In the genomic region with DNA sequence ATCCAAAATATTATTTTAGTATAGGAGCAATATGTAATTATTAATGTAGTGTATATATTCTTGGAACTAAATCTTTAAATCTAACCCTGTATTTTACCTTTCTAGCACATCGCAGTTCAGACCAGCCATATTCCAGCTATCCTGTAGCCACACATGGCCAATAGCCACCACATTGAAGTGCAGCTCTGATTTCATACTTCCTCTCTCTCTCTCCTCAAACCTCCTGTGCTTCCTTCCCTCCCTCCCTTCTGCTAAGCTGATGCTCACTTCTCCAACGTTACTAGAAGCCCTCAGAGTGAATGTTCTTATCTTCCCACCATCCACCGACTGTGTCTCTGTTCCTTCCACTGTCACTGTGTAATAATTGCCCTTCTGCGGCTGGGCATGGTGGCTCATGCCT, we compare ENCODE assay signal across 8 cellular contexts. TPM values are rescaled to one million over a fixed set of nuclear protein-coding genes. Genes with fewer than 3 reads are reported as not detected.
DNase-seq lines count a peak whose midpoint lies in the region; ATAC-seq and TF ChIP-seq lines count a peak whose summit lies in the region.
"Not testable (repeated sequence)": the region's sequence is repeated elsewhere in the genome, so short reads cannot be mapped to it uniquely, and the experiment has no call there.

No MANE protein-coding gene starts in this region.

- CTCF ChIA-PET in activated B cell treated with CpG ODN at 0.5 μM for 24 hours (lab: Charles Lee) (interaction anchor here (0.6 to 0.8 kb wide), 2 partner anchors 56 to 300 kb away, joined by 3 read pairs; no protein-coding TSS in a partner anchor), MCF 10A (lab: Yijun Ruan, JAX) (interaction anchor here (1.7 kb wide), 1 partner anchor 56 kb away, joined by 5 read pairs; no protein-coding TSS in a partner anchor)

- peak; percentile 11 for DNase-seq in CD1c-positive myeloid dendritic cell (ENCODE audit: extremely low spot score)
- DNase-seq in HFF-Myc (ENCODE audit: extremely low read depth, low read depth); activated B cell treated with CpG ODN at 0.5 μM for 24 hours; MCF 10A (ENCODE audit: unreplicated experiment); left ventricle myocardium inferior; natural killer cell treated with Interleukin-12 subunit alpha and Interleukin-12 subunit beta and Interleukin-15 and Interleukin-18, amount 100 ng/mL, for 72 hours (ENCODE audit: low spot score); stimulated activated naive CD8-positive, alpha-beta T cell treated with anti-CD3 and anti-CD28 coated beads, Interleukin-15, amount 100 ng/mL, for 72 hours: not testable (repeated sequence)
- peak; percentile 27 for DNase-seq in NOMO-1 treated with dmso at 0.1 percent for 144 hours (lab: John Stamatoyannopoulos, UW; ENCODE audit: unreplicated experiment)

- peaks cover 41% of the 10 kb centered on the region for H3K4me1 Mint-ChIP-seq in activated B cell treated with CpG ODN at 0.5 μM for 24 hours
- H3K4me1 Mint-ChIP-seq in MCF 10A (ENCODE audit: insufficient read depth, unreplicated experiment), result peaks cover 22% of the 10 kb centered on the region
- peaks cover 31 to 38% of the 10 kb centered on the region in 2 donors for H3K4me1 Mint-ChIP-seq in natural killer cell treated with Interleukin-12 subunit alpha and Interleukin-12 subunit beta and Interleukin-15 and Interleukin-18, amount 100 ng/mL, for 72 hours (ENCODE audit: low read depth in 2 of 2)
- H3K4me1 Mint-ChIP-seq in stimulated activated naive CD8-positive, alpha-beta T cell treated with anti-CD3 and anti-CD28 coated beads, Interleukin-15, amount 100 ng/mL, for 72 hours, result peaks cover 28% of the 10 kb centered on the region

- H3K4me3 Mint-ChIP-seq in activated B cell treated with CpG ODN at 0.5 μM for 24 hours (peak overlapping the region; percentile 98), MCF 10A (ENCODE audit: unreplicated experiment) (peak overlapping the region; percentile 93)
- peak overlapping the region; percentile 95 for H3K4me3 Mint-ChIP-seq in natural killer cell treated with Interleukin-12 subunit alpha and Interleukin-12 subunit beta and Interleukin-15 and Interleukin-18, amount 100 ng/mL, for 72 hours
- peak overlapping the region; percentile 95 to 97 for H3K4me3 Mint-ChIP-seq in stimulated activated naive CD8-positive, alpha-beta T cell treated with anti-CD3 and anti-CD28 coated beads, Interleukin-15, amount 100 ng/mL, for 72 hours

- H3K36me3 Mint-ChIP-seq in activated B cell treated with CpG ODN at 0.5 μM for 24 hours (ENCODE audit: low read depth) (peaks cover 28% of the 10 kb centered on the region), MCF 10A (ENCODE audit: insufficient read depth, unreplicated experiment) (peaks cover 19% of the 10 kb centered on the region)
- H3K36me3 Mint-ChIP-seq in natural killer cell treated with Interleukin-12 subunit alpha and Interleukin-12 subunit beta and Interleukin-15 and Interleukin-18, amount 100 ng/mL, for 72 hours, result not testable (repeated sequence)

- H3K36me3 ChIP-seq in left ventricle myocardium inferior, result not testable (repeated sequence)

- H3K27me3 ChIP-seq in left ventricle myocardium inferior (ENCODE audit: low read depth), result not testable (repeated sequence)

- H3K4me1 ChIP-seq in left ventricle myocardium inferior, result peaks cover 48% of the 10 kb centered on the region

- H3K27ac Mint-ChIP-seq in activated B cell treated with CpG ODN at 0.5 μM for 24 hours (peak overlapping the region; percentile 95), MCF 10A (ENCODE audit: low read depth, unreplicated experiment) (peak overlapping the region; percentile 97)
- H3K27ac Mint-ChIP-seq in natural killer cell treated with Interleukin-12 subunit alpha and Interleukin-12 subunit beta and Interleukin-15 and Interleukin-18, amount 100 ng/mL, for 72 hours, result peak overlapping the region; percentile 89 to 97
- H3K27ac Mint-ChIP-seq in stimulated activated naive CD8-positive, alpha-beta T cell treated with anti-CD3 and anti-CD28 coated beads, Interleukin-15, amount 100 ng/mL, for 72 hours, result peak overlapping the region in 1 of 2 donors; percentile 96

- intact Hi-C loops in activated B cell treated with CpG ODN at 0.5 μM for 24 hours (cut with micrococcal nuclease), result loop anchor here (2.0 to 5.0 kb wide), 5 partner anchors 74 to 745 kb away; a partner anchor contains a TSS
- intact Hi-C loops in MCF 10A (cut with micrococcal nuclease); left ventricle myocardium inferior (cut with micrococcal nuclease): not testable (repeated sequence)

- H3K9me3 Mint-ChIP-seq in activated B cell treated with CpG ODN at 0.5 μM for 24 hours; MCF 10A (ENCODE audit: unreplicated experiment); natural killer cell treated with Interleukin-12 subunit alpha and Interleukin-12 subunit beta and Interleukin-15 and Interleukin-18, amount 100 ng/mL, for 72 hours; stimulated activated naive CD8-positive, alpha-beta T cell treated with anti-CD3 and anti-CD28 coated beads, Interleukin-15, amount 100 ng/mL, for 72 hours: not testable (repeated sequence)

- not testable (repeated sequence) for H3K9me3 ChIP-seq in left ventricle myocardium inferior (replicated peaks)

- H3K4me3 ChIP-seq in HFF-Myc (replicated peaks; ENCODE audit: low read depth, low read length) (peak overlapping the region; percentile 70; the same call in 1 of the 2 replicates), left ventricle myocardium inferior (peak overlapping the region; percentile 92)

- peak overlapping the region; percentile 92 for H3K27ac ChIP-seq in left ventricle myocardium inferior (replicated peaks)

- not testable (repeated sequence) for ATAC-seq in activated B cell treated with CpG ODN at 0.5 μM for 24 hours (ENCODE audit: low read depth); natural killer cell treated with Interleukin-12 subunit alpha and Interleukin-12 subunit beta and Interleukin-15 and Interleukin-18, amount 100 ng/mL, for 72 hours; stimulated activated naive CD8-positive, alpha-beta T cell treated with anti-CD3 and anti-CD28 coated beads, Interleukin-15, amount 100 ng/mL, for 72 hours

- H3K27me3 Mint-ChIP-seq in activated B cell treated with CpG ODN at 0.5 μM for 24 hours; MCF 10A (ENCODE audit: insufficient read depth, unreplicated experiment); natural killer cell treated with Interleukin-12 subunit alpha and Interleukin-12 subunit beta and Interleukin-15 and Interleukin-18, amount 100 ng/mL, for 72 hours; stimulated activated naive CD8-positive, alpha-beta T cell treated with anti-CD3 and anti-CD28 coated beads, Interleukin-15, amount 100 ng/mL, for 72 hours: not testable (repeated sequence)

- not testable (repeated sequence) for TF ChIP-seq CTCF in HFF-Myc (IDR thresholded peaks at IDR 0.05; ENCODE audit: low read depth, low read length, missing control alignments); activated B cell treated with CpG ODN at 0.5 μM for 24 hours (IDR thresholded peaks at IDR 0.05); MCF 10A (IDR thresholded peaks at IDR 0.05; ENCODE audit: unreplicated experiment); left ventricle myocardium inferior (IDR thresholded peaks at IDR 0.05; ENCODE audit: borderline replicate concordance)

- BruUV-seq in MCF 10A (replicated peaks; lab: Mats Ljungman, UMichigan), result not testable (repeated sequence)

- POLR2A ChIA-PET in activated B cell treated with CpG ODN at 0.5 μM for 24 hours (lab: Charles Lee) (interaction anchor here (0.5 to 4.2 kb wide), 15 partner anchors 9 to 1838 kb away, joined by 3 to 27 read pairs (median 5); a partner anchor contains a TSS), MCF 10A (lab: Yijun Ruan, JAX) (interaction anchor here (0.6 to 3.2 kb wide), 14 partner anchors 9 to 809 kb away, joined by 3 to 53 read pairs (median 4); a partner anchor contains a TSS)

RNA-seq across cellular contexts. Expression of a gene that starts 0.5 kb away (rescaled TPM):
- total RNA-seq in activated B cell treated with CpG ODN at 0.5 μM for 24 hours (23.2 and 24.8 TPM in 2 replicates), MCF 10A (2022) (7.6 and 11.2 TPM in 2 replicates), left ventricle myocardium inferior (6.8 TPM)
- 10 to 100 TPM; 12.4 to 16.0 TPM for total RNA-seq in natural killer cell treated with Interleukin-12 subunit alpha and Interleukin-12 subunit beta and Interleukin-15 and Interleukin-18, amount 100 ng/mL, for 72 hours

RNA-seq across cellular contexts. Expression of a gene that starts 16.2 kb away (rescaled TPM):
- total RNA-seq in activated B cell treated with CpG ODN at 0.5 μM for 24 hours (10.1 and 12.8 TPM in 2 replicates), MCF 10A (2022) (3.2 and 4.8 TPM in 2 replicates), left ventricle myocardium inferior (3.2 TPM)
- 10 to 100 TPM in 1 of 2 donors, 1 to 10 TPM in 1; 8.0 to 14.2 TPM for total RNA-seq in natural killer cell treated with Interleukin-12 subunit alpha and Interleukin-12 subunit beta and Interleukin-15 and Interleukin-18, amount 100 ng/mL, for 72 hours
